20 cellular contexts compared by ENCODE assay signal in genomic region chr5:177565046-177565445, GRCh38. TPM values are rescaled to one million over a fixed set of nuclear protein-coding genes. Genes with fewer than 3 reads are reported as not detected.
DNase-seq lines count a peak whose midpoint lies in the region; ATAC-seq, FAIRE-seq and TF ChIP-seq lines count a peak whose summit lies in the region.
"Had no signal": no experiment of that assay in that cellular context is flagged by ENCODE, and none has a peak within 500 bp of the region (broad histone marks: within the 10 kb centered on the region; RNA-seq: fewer than 3 reads in every experiment).

No MANE protein-coding gene starts in this region.

- H3K9me3 Mint-ChIP-seq in activated T-helper 17 cell treated with anti-CD3 and anti-CD28 coated beads, Interleukin-2, amount 50 U/mL, for 72 hours: no peaks in the 10 kb centered on the region
- H3K9me3 Mint-ChIP-seq: CD4-positive, alpha-beta T cell; HFFc6 had no signal

- H3K36me3 ChIP-seq in K562 (ENCODE audit: control insufficient read depth, insufficient read depth, low read length): no peaks in the 10 kb centered on the region
- H3K36me3 ChIP-seq in tibial nerve: no peaks in the 10 kb centered on the region

- H3K4me1 ChIP-seq in K562 (replicated peaks in 1 of 2; ENCODE audit: control insufficient read depth in 2 of 2, insufficient read depth in 2 of 2, low read length in 2 of 2) (peaks cover 21 to 22% of the 10 kb centered on the region in 2 experiments; a peak in 3 of 5 replicates), tibial nerve (no peaks in the 10 kb centered on the region)

- H3K27me3 Mint-ChIP-seq in activated T-helper 17 cell treated with anti-CD3 and anti-CD28 coated beads, Interleukin-2, amount 50 U/mL, for 72 hours: peaks cover 12% of the 10 kb centered on the region

- CTCF ChIA-PET in K562 (lab: Yijun Ruan, JAX; ENCODE audit: low intra/inter-chr PET ratio): no interaction called here

- H3K27me3 ChIP-seq in K562 (ENCODE audit: control insufficient read depth in 2 of 2, insufficient read depth in 2 of 2, low read length in 2 of 2) (no peaks in the 10 kb centered on the region), tibial nerve (no peaks in the 10 kb centered on the region)

- peak overlapping the region; percentile 3; the same call in 1 of the 3 replicates for H3K27ac ChIP-seq in K562 (ENCODE audit: extremely low read depth, low read depth, low read length)
- H3K27ac ChIP-seq in tibial nerve: no peak overlapping the region
- H3K27ac ChIP-seq: C4-2B, HL-60 had no signal

- H3K4me3 ChIP-seq in K562: no peak overlapping the region
- no peak overlapping the region for H3K4me3 ChIP-seq in tibial nerve

- TF ChIP-seq POLR2A in K562 (conservative IDR thresholded peaks at IDR 0.05) (no peak), tibial nerve (IDR thresholded peaks at IDR 0.05) (no peak)

- BruUV-seq in K562 (replicated peaks; lab: Mats Ljungman, UMichigan): no TSS peak

- TF ChIP-seq CTCF in K562 (IDR thresholded peaks at IDR 0.05 in 2 of 3, conservative IDR thresholded peaks at IDR 0.05 in 1 of 3; ENCODE audit: insufficient read depth in 2 of 3, low read depth in 1 of 3, low read length in 3 of 3): no peak
- no peak for TF ChIP-seq CTCF in tibial nerve (IDR thresholded peaks at IDR 0.05)

- POLR2A ChIA-PET in K562 (lab: Yijun Ruan, JAX): interaction anchor here (0.6 to 1.4 kb wide), 6 partner anchors 8 to 862 kb away, joined by 3 read pairs; partner anchors contain the start of gene LMAN2

- no peak overlapping the region for H3K9ac ChIP-seq in K562 (ENCODE audit: insufficient read depth in 1 of 2, low read depth in 2 of 2, low read length in 2 of 2)

- no peaks in the 10 kb centered on the region for H3K79me2 ChIP-seq in K562 (ENCODE audit: control insufficient read depth, insufficient read depth, low read length)

- TF ChIP-seq EP300 in K562 (IDR thresholded peaks at IDR 0.05; ENCODE audit: low read length) (no peak), tibial nerve (IDR thresholded peaks at IDR 0.05) (no peak)

- in situ Hi-C loops in K562 (cut with MboI): no loop called here

- no peak overlapping the region for H3K4me3 Mint-ChIP-seq in activated T-helper 17 cell treated with anti-CD3 and anti-CD28 coated beads, Interleukin-2, amount 50 U/mL, for 72 hours
- H3K4me3 Mint-ChIP-seq: CD4-positive, alpha-beta T cell; HFFc6 had no signal

- intact Hi-C loops in K562 (cut with micrococcal nuclease): no loop called here

- 27% methylated on average over 8 of the region's 8 CpGs for WGBS in K562 (ENCODE audit: insufficient coverage, low coverage, missing lambda C conversion rate)
- 68 to 69% methylated on average over 8 of the region's 8 CpGs for WGBS in tibial nerve, 2 donors

- H3K27ac Mint-ChIP-seq in activated T-helper 17 cell treated with anti-CD3 and anti-CD28 coated beads, Interleukin-2, amount 50 U/mL, for 72 hours: no peak overlapping the region
- H3K27ac Mint-ChIP-seq: CD4-positive, alpha-beta T cell; HFFc6 had no signal

- FAIRE-seq in K562 (lab: Jason Lieb, UNC): peak; percentile 74
- FAIRE-seq: A204.1, D721Med, G401.6, GM12891, GM19239 had no signal

- H3K4me1 Mint-ChIP-seq in activated T-helper 17 cell treated with anti-CD3 and anti-CD28 coated beads, Interleukin-2, amount 50 U/mL, for 72 hours: no peaks in the 10 kb centered on the region

- TF ChIP-seq RAD21 in K562 (CRISPR knock-in tag; conservative IDR thresholded peaks at IDR 0.05 in 1 of 2, IDR thresholded peaks at IDR 0.05 in 1 of 2): no peak

- H3K4me2 ChIP-seq in K562 (ENCODE audit: insufficient read depth, low read length): no peak overlapping the region; the same call in 1 of the 2 replicates

- H3K9me3 ChIP-seq in K562 (replicated peaks; ENCODE audit: control insufficient read depth, insufficient read depth, low read depth, low read length): no peaks in the 10 kb centered on the region
- H3K9me3 ChIP-seq in tibial nerve: no peaks in the 10 kb centered on the region
- H3K9me3 ChIP-seq: Caco-2 had no signal

- H4K20me1 ChIP-seq in K562 (replicated peaks; ENCODE audit: control insufficient read depth, insufficient read depth, low read length): no peaks in the 10 kb centered on the region

- DNase-seq in K562 (ENCODE audit: extremely low read depth in 1 of 4, low spot score in 3 of 4) (peak in 2 of 4 experiments; percentile 57 to 70), tibial nerve (ENCODE audit: low spot score in 2 of 2) (no peak), NCI-H2107 treated with DMSO at 0.1 percent for 48 hours (lab: John Stamatoyannopoulos, UW; ENCODE audit: unreplicated experiment) (no peak), foreskin melanocyte (no peak)
- DNase-seq: AML-193; Caco-2; CD4-positive, alpha-beta T cell; GOT3; H7; HFFc6 had no signal

- peak overlapping the region; percentile 27 for H2AFZ ChIP-seq in K562 (ENCODE audit: low read depth, low read length)

- no peaks in the 10 kb centered on the region for H3K36me3 Mint-ChIP-seq in activated T-helper 17 cell treated with anti-CD3 and anti-CD28 coated beads, Interleukin-2, amount 50 U/mL, for 72 hours (ENCODE audit: low read depth)

- peak; percentile 29 for ATAC-seq in activated T-helper 17 cell treated with anti-CD3 and anti-CD28 coated beads, Interleukin-2, amount 50 U/mL, for 72 hours (replicated peaks)
- ATAC-seq in K562 (peak; percentile 72), esophagus mucosa (peak; percentile 61)
- ATAC-seq: HCT116 had no signal

- no peaks in the 10 kb centered on the region for H3K9me1 ChIP-seq in K562 (ENCODE audit: control insufficient read depth, insufficient read depth, low read length)

RNA-seq across cellular contexts. Expression of gene FAM193B, which starts 10.7 kb away (rescaled TPM):
- total RNA-seq in activated T-helper 17 cell treated with anti-CD3 and anti-CD28 coated beads, Interleukin-2, amount 50 U/mL, for 72 hours: 10 to 100 TPM; 67.5 to 72.3 TPM
- total RNA-seq in K562 (2011; cell fraction: chromatin; rRNA removed; ENCODE audit: low replicate concordance): 296 and 489 TPM in 2 replicates
- 300 and 332 TPM in 2 replicates for total RNA-seq in K562 (2011; cell fraction: nucleolus; rRNA removed)
- 230 and 273 TPM in 2 replicates for total RNA-seq in K562 (2011; cell fraction: nucleoplasm; rRNA removed)
- total RNA-seq in K562 (2014; rRNA removed) (33.6 and 53.1 TPM in 2 replicates), K562 (2014; rRNA removed; fragmentation: Illumina TruSeq; extraction: Trizol) (15.2 and 18.0 TPM in 2 replicates), K562 (2015; rRNA removed; fragmentation: Illumina TruSeq; extraction: Trizol) (31.7 and 37.3 TPM in 2 replicates), K562 (2021) (58.7 and 59.4 TPM in 2 replicates), esophagus mucosa (31.6 TPM), tibial nerve (100 to 1,000 TPM in 3 of 4 donors, 10 to 100 TPM in 1; 82.4 to 152 (median 115) TPM)
- polyA plus RNA-seq in K562 (2011; rRNA removed) (51.5 and 73.5 TPM in 2 replicates), K562 (2014; fragmentation: Illumina TruSeq; extraction: Trizol) (44.1 and 45.0 TPM in 2 replicates), K562 (2014; fragmentation: Nextera tagmentation; extraction: Ambion mirVana) (1 to 10 TPM; 4.4 to 5.0 TPM), K562 (2014; rRNA removed) (73.4 and 76.4 TPM in 2 replicates)
- polyA plus RNA-seq in K562 (2011; cell fraction: cytosol; rRNA removed): 30.7 and 38.5 TPM in 2 replicates
- polyA plus RNA-seq in K562 (2011; cell fraction: nucleus; rRNA removed): 492 and 661 TPM in 2 replicates
- polyA plus RNA-seq in K562 (2012): 52.7 and 87.6 TPM in 2 replicates
- polyA minus RNA-seq in K562 (2011; rRNA and poly(A)+ RNA removed): 11.0 and 15.0 TPM in 2 replicates
- 10.5 and 24.3 TPM in 2 replicates for polyA minus RNA-seq in K562 (2011; cell fraction: cytosol; rRNA and poly(A)+ RNA removed)
- 47.3 and 51.4 TPM in 2 replicates for polyA minus RNA-seq in K562 (2011; cell fraction: nucleus; rRNA and poly(A)+ RNA removed)

RNA-seq across cellular contexts. Expression of gene TMED9, which starts 27.0 kb away (rescaled TPM):
- 100 to 1,000 TPM in 1 of 2 donors, 10 to 100 TPM in 1; 97.7 to 118 TPM for total RNA-seq in activated T-helper 17 cell treated with anti-CD3 and anti-CD28 coated beads, Interleukin-2, amount 50 U/mL, for 72 hours
- total RNA-seq in K562 (2011; cell fraction: chromatin; rRNA removed; ENCODE audit: low replicate concordance): 151 and 356 TPM in 2 replicates
- 455 and 495 TPM in 2 replicates for total RNA-seq in K562 (2011; cell fraction: nucleolus; rRNA removed)
- total RNA-seq in K562 (2011; cell fraction: nucleoplasm; rRNA removed): 410 and 412 TPM in 2 replicates
- 90.0 and 98.0 TPM in 2 replicates for total RNA-seq in K562 (2014; rRNA removed)
- 57.1 and 65.9 TPM in 2 replicates for total RNA-seq in K562 (2014; rRNA removed; fragmentation: Illumina TruSeq; extraction: Trizol)
- 72.8 and 73.5 TPM in 2 replicates for total RNA-seq in K562 (2015; rRNA removed; fragmentation: Illumina TruSeq; extraction: Trizol)
- total RNA-seq in K562 (2021): 147 and 173 TPM in 2 replicates
- polyA plus RNA-seq in K562 (2011; rRNA removed): 301 and 375 TPM in 2 replicates
- 280 and 325 TPM in 2 replicates for polyA plus RNA-seq in K562 (2011; cell fraction: cytosol; rRNA removed)
- polyA plus RNA-seq in K562 (2011; cell fraction: nucleus; rRNA removed): 112 and 139 TPM in 2 replicates
- 181 and 366 TPM in 2 replicates for polyA plus RNA-seq in K562 (2012)
- polyA plus RNA-seq in K562 (2014; fragmentation: Illumina TruSeq; extraction: Trizol): 144 and 168 TPM in 2 replicates
- 10 to 100 TPM; 43.7 to 53.2 TPM for polyA plus RNA-seq in K562 (2014; fragmentation: Nextera tagmentation; extraction: Ambion mirVana)
- 213 and 235 TPM in 2 replicates for polyA plus RNA-seq in K562 (2014; rRNA removed)
- 208 and 226 TPM in 2 replicates for polyA minus RNA-seq in K562 (2011; rRNA and poly(A)+ RNA removed)
- polyA minus RNA-seq in K562 (2011; cell fraction: cytosol; rRNA and poly(A)+ RNA removed): 75.1 and 101 TPM in 2 replicates
- 40.4 and 90.7 TPM in 2 replicates for polyA minus RNA-seq in K562 (2011; cell fraction: nucleus; rRNA and poly(A)+ RNA removed)
- 116 TPM for total RNA-seq in esophagus mucosa
- 10 to 100 TPM; 83.3 to 97.1 (median 95.8) TPM for total RNA-seq in tibial nerve

RNA-seq across cellular contexts. Expression of gene B4GALT7, which starts 34.9 kb away (rescaled TPM):
- total RNA-seq in activated T-helper 17 cell treated with anti-CD3 and anti-CD28 coated beads, Interleukin-2, amount 50 U/mL, for 72 hours: 10 to 100 TPM; 11.6 to 14.3 TPM
- 14.2 and 45.7 TPM in 2 replicates for total RNA-seq in K562 (2011; cell fraction: chromatin; rRNA removed; ENCODE audit: low replicate concordance)
- 39.6 and 42.7 TPM in 2 replicates for total RNA-seq in K562 (2011; cell fraction: nucleolus; rRNA removed)
- total RNA-seq in K562 (2011; cell fraction: nucleoplasm; rRNA removed): 25.6 and 30.6 TPM in 2 replicates
- 15.1 and 18.2 TPM in 2 replicates for total RNA-seq in K562 (2014; rRNA removed)
- 2.3 and 4.6 TPM in 2 replicates for total RNA-seq in K562 (2014; rRNA removed; fragmentation: Illumina TruSeq; extraction: Trizol)
- total RNA-seq in K562 (2015; rRNA removed; fragmentation: Illumina TruSeq; extraction: Trizol): 9.1 and 9.7 TPM in 2 replicates
- total RNA-seq in K562 (2021): 17.7 and 18.3 TPM in 2 replicates
- 9.5 and 11.4 TPM in 2 replicates for polyA plus RNA-seq in K562 (2011; rRNA removed)
- polyA plus RNA-seq in K562 (2011; cell fraction: cytosol; rRNA removed): 12.4 and 32.8 TPM in 2 replicates
- polyA plus RNA-seq in K562 (2011; cell fraction: nucleus; rRNA removed): 18.8 and 34.8 TPM in 2 replicates
- 11.7 and 19.4 TPM in 2 replicates for polyA plus RNA-seq in K562 (2012)
- polyA plus RNA-seq in K562 (2014; fragmentation: Illumina TruSeq; extraction: Trizol): 8.8 and 14.6 TPM in 2 replicates
- polyA plus RNA-seq in K562 (2014; fragmentation: Nextera tagmentation; extraction: Ambion mirVana): under 1 TPM; 0.34 to 0.88 TPM
- 15.0 and 16.6 TPM in 2 replicates for polyA plus RNA-seq in K562 (2014; rRNA removed)
- polyA minus RNA-seq in K562 (2011; rRNA and poly(A)+ RNA removed): 3.1 and 5.6 TPM in 2 replicates
- 7.4 and 7.8 TPM in 2 replicates for polyA minus RNA-seq in K562 (2011; cell fraction: cytosol; rRNA and poly(A)+ RNA removed)
- 12.8 and 18.5 TPM in 2 replicates for polyA minus RNA-seq in K562 (2011; cell fraction: nucleus; rRNA and poly(A)+ RNA removed)
- 13.1 TPM for total RNA-seq in esophagus mucosa
- 10 to 100 TPM; 13.6 to 41.1 (median 29.8) TPM for total RNA-seq in tibial nerve

RNA-seq across cellular contexts. Expression of gene DDX41, which starts 48.3 kb away (rescaled TPM):
- total RNA-seq in activated T-helper 17 cell treated with anti-CD3 and anti-CD28 coated beads, Interleukin-2, amount 50 U/mL, for 72 hours: 100 to 1,000 TPM; 116 to 149 TPM
- total RNA-seq in K562 (2011; cell fraction: chromatin; rRNA removed; ENCODE audit: low replicate concordance): 156 and 392 TPM in 2 replicates
- total RNA-seq in K562 (2011; cell fraction: nucleolus; rRNA removed): 235 and 242 TPM in 2 replicates
- 123 and 170 TPM in 2 replicates for total RNA-seq in K562 (2011; cell fraction: nucleoplasm; rRNA removed)
- total RNA-seq in K562 (2014; rRNA removed): 284 and 396 TPM in 2 replicates
- total RNA-seq in K562 (2014; rRNA removed; fragmentation: Illumina TruSeq; extraction: Trizol): 41.4 and 53.7 TPM in 2 replicates
- total RNA-seq in K562 (2015; rRNA removed; fragmentation: Illumina TruSeq; extraction: Trizol): 97.1 and 116 TPM in 2 replicates
- total RNA-seq in K562 (2021): 164 and 167 TPM in 2 replicates
- polyA plus RNA-seq in K562 (2011; rRNA removed): 138 and 148 TPM in 2 replicates
- polyA plus RNA-seq in K562 (2011; cell fraction: cytosol; rRNA removed): 199 and 327 TPM in 2 replicates
- polyA plus RNA-seq in K562 (2011; cell fraction: nucleus; rRNA removed): 545 and 753 TPM in 2 replicates
- polyA plus RNA-seq in K562 (2012): 166 and 178 TPM in 2 replicates
- polyA plus RNA-seq in K562 (2014; fragmentation: Illumina TruSeq; extraction: Trizol): 94.9 and 113 TPM in 2 replicates
- polyA plus RNA-seq in K562 (2014; fragmentation: Nextera tagmentation; extraction: Ambion mirVana): 10 to 100 TPM; 38.2 to 60.1 TPM
- polyA plus RNA-seq in K562 (2014; rRNA removed): 234 and 236 TPM in 2 replicates
- 143 and 154 TPM in 2 replicates for polyA minus RNA-seq in K562 (2011; rRNA and poly(A)+ RNA removed)
- polyA minus RNA-seq in K562 (2011; cell fraction: cytosol; rRNA and poly(A)+ RNA removed): 157 and 376 TPM in 2 replicates
- 191 and 218 TPM in 2 replicates for polyA minus RNA-seq in K562 (2011; cell fraction: nucleus; rRNA and poly(A)+ RNA removed)
- 64.2 TPM for total RNA-seq in esophagus mucosa
- 100 to 1,000 TPM in 2 of 4 donors, 10 to 100 TPM in 2; 85.3 to 139 (median 105) TPM for total RNA-seq in tibial nerve

RNA-seq across cellular contexts. Expression of gene DOK3, which starts 55.4 kb away (rescaled TPM):
- 10 to 100 TPM in 1 of 2 donors, 1 to 10 TPM in 1; 5.6 to 13.7 TPM for total RNA-seq in activated T-helper 17 cell treated with anti-CD3 and anti-CD28 coated beads, Interleukin-2, amount 50 U/mL, for 72 hours
- 31.3 and 80.0 TPM in 2 replicates for total RNA-seq in K562 (2011; cell fraction: chromatin; rRNA removed; ENCODE audit: low replicate concordance)
- 40.8 and 45.7 TPM in 2 replicates for total RNA-seq in K562 (2011; cell fraction: nucleolus; rRNA removed)
- total RNA-seq in K562 (2011; cell fraction: nucleoplasm; rRNA removed): 31.9 and 45.3 TPM in 2 replicates
- total RNA-seq in K562 (2014; rRNA removed): 9.2 and 11.0 TPM in 2 replicates
- total RNA-seq in K562 (2014; rRNA removed; fragmentation: Illumina TruSeq; extraction: Trizol): 2.0 TPM in 2 replicates
- 5.9 and 7.2 TPM in 2 replicates for total RNA-seq in K562 (2015; rRNA removed; fragmentation: Illumina TruSeq; extraction: Trizol)
- 15.7 and 21.1 TPM in 2 replicates for total RNA-seq in K562 (2021)
- polyA plus RNA-seq in K562 (2011; rRNA removed): 8.0 and 16.1 TPM in 2 replicates
- polyA plus RNA-seq in K562 (2011; cell fraction: cytosol; rRNA removed): 15.1 and 21.5 TPM in 2 replicates
- 70.3 and 111 TPM in 2 replicates for polyA plus RNA-seq in K562 (2011; cell fraction: nucleus; rRNA removed)
- 14.5 and 23.5 TPM in 2 replicates for polyA plus RNA-seq in K562 (2012)
- 10.1 and 12.5 TPM in 2 replicates for polyA plus RNA-seq in K562 (2014; fragmentation: Illumina TruSeq; extraction: Trizol)
- 1 to 10 TPM; 1.3 to 1.7 TPM for polyA plus RNA-seq in K562 (2014; fragmentation: Nextera tagmentation; extraction: Ambion mirVana)
- polyA plus RNA-seq in K562 (2014; rRNA removed): 16.9 and 23.0 TPM in 2 replicates
- polyA minus RNA-seq in K562 (2011; rRNA and poly(A)+ RNA removed): 3.9 and 4.1 TPM in 2 replicates
- 7.4 and 11.9 TPM in 2 replicates for polyA minus RNA-seq in K562 (2011; cell fraction: cytosol; rRNA and poly(A)+ RNA removed)
- 18.3 and 19.9 TPM in 2 replicates for polyA minus RNA-seq in K562 (2011; cell fraction: nucleus; rRNA and poly(A)+ RNA removed)
- total RNA-seq in esophagus mucosa: 3.3 TPM
- total RNA-seq in tibial nerve: 10 to 100 TPM in 3 of 4 donors, 1 to 10 TPM in 1; 7.8 to 20.1 (median 11.5) TPM
